In the genomic region with DNA sequence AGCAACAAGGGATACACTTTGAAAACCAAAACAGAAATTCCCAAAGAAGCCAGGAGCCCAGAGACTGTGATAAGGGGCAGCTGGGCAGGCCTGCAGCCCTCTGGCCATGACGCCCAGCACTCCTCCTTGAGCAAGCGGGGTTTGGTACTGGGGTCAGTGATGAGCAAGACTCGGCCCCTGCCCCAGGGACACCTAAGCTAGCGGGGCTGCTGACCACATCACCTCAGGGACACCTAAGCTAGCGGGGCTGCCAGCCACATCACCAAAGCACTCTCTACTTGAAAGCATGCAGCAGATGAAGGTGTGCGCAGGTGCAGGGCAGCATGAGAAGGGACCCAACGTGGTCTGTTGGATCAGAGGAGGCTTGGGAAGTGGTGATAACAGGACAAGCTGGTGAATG, we compare ENCODE assay signal across 23 cellular contexts.
"Had no signal": no experiment of that assay in that cellular context is flagged by ENCODE, and none has a peak within 500 bp of the region (broad histone marks: within the 10 kb centered on the region; RNA-seq: fewer than 3 reads in every experiment).

No MANE protein-coding gene starts in this region.

- H3K27ac ChIP-seq: SK-N-MC had no signal

- ATAC-seq: activated CD8-positive, alpha-beta memory T cell treated with anti-CD3 and anti-CD28 coated beads, Interleukin-2, amount 10 ng/mL, durations not matched to agents 7 days and 5 days; T-cell had no signal

- H3K4me3 ChIP-seq: SK-N-MC had no signal

- DNase-seq: activated B cell treated with CpG ODN at 0.5 μM for 24 hours; activated CD4-positive, alpha-beta T cell treated with anti-CD3 and anti-CD28 coated beads for 1 hour; activated CD4-positive, alpha-beta T cell treated with anti-CD3 and anti-CD28 coated beads, Interleukin-2, amount 10 ng/mL, durations not matched to agents 24 days and 14 days; activated CD4-positive, alpha-beta T cell treated with anti-CD3 and anti-CD28 coated beads, Interleukin-2, amount 50 U/mL, for 48 hours; activated CD8-positive, alpha-beta memory T cell treated with anti-CD3 and anti-CD28 coated beads, Interleukin-2, amount 10 ng/mL, durations not matched to agents 7 days and 5 days; activated gamma-delta T cell; activated naive CD4-positive, alpha-beta T cell treated with anti-CD3 and anti-CD28 coated beads for 36 hours; activated T-cell treated with anti-CD3 and anti-CD28 coated beads, Interleukin-2, amount 50 U/mL, for 24 hours; amygdala; KG1; NCI-H1092; NCI-H1417 treated with DMSO at 0.1 percent for 48 hours; NCI-H1694; NCI-H2029; NCI-H2107; NCI-H2171 treated with DMSO at 0.1 percent for 48 hours; NCI-H226; NCI-H526; NCI-H82; T-cell; T-helper 2 cell; T1000 had no signal
